9 cellular contexts compared by ENCODE assay signal in the genomic region with DNA sequence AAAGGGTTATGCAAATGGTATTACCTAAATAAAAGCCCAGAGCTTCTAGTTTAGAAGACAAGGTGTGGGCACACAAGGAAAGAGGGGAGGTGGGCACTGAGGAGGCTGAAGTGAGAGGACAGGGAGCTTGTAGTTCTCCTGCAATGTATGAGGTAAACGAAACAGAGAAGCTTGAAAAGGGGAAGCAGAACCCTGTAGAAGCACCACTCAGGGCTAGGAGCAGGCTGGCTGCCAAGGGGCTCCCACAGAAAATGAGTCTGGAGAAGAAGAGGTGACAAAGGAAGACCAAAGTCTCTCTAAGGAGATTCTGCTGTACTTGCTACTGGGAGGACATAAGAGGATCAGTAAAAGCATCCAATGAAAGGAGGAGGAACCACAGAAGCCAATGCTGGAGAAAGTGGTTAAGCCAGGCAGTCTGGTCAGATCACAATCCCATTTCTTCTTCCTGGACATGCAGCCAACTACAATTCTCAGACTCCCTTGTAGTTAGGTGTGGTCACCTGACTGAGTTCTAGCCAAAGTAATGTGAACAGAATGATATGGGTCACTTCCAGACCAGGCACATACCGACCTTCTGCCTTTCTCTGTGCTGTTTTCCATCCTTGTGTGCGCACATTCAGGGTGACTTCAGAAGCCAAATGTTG.
DNase-seq lines count a peak whose midpoint lies in the region; ATAC-seq and TF ChIP-seq lines count a peak whose summit lies in the region.
"Had no signal": no experiment of that assay in that cellular context is flagged by ENCODE, and none has a peak within 500 bp of the region (broad histone marks: within the 10 kb centered on the region; RNA-seq: fewer than 3 reads in every experiment).

No MANE protein-coding gene starts in this region.

- ATAC-seq in upper lobe of right lung (peak; percentile 81), HG03520 (IDR thresholded peaks at IDR 0.05; ENCODE audit: unreplicated experiment) (no peak)

- H3K27ac ChIP-seq in breast epithelium: peak overlapping the region; percentile 78 to 81
- no peak overlapping the region for H3K27ac ChIP-seq in mammary epithelial cell (ENCODE audit: insufficient read depth, low read depth, low read length)
- H3K27ac ChIP-seq in esophagus squamous epithelium: peak overlapping the region in 3 of 4 donors; percentile 51 to 71 (median 66)
- H3K27ac ChIP-seq in upper lobe of right lung: no peak overlapping the region

- CTCF ChIA-PET in mammary epithelial cell (lab: Charles Lee; ENCODE audit: low non-redundant PET): no interaction called here

- intact Hi-C loops in breast epithelium (cut with DNase I; ENCODE audit: low total_unique reads) (no loop called here), mammary epithelial cell (cut with micrococcal nuclease) (no loop called here), esophagus squamous epithelium (cut with DNase I) (no loop called here), upper lobe of right lung (cut with DNase I) (no loop called here)

- TF ChIP-seq POLR2A in breast epithelium (IDR thresholded peaks at IDR 0.05) (no peak), esophagus squamous epithelium (IDR thresholded peaks at IDR 0.05) (no peak)

- H3K9me3 ChIP-seq in breast epithelium: no peaks in the 10 kb centered on the region
- no peaks in the 10 kb centered on the region for H3K9me3 ChIP-seq in mammary epithelial cell (replicated peaks; ENCODE audit: insufficient read depth, low read length)
- H3K9me3 ChIP-seq in esophagus squamous epithelium: no peaks in the 10 kb centered on the region
- H3K9me3 ChIP-seq in upper lobe of right lung: no peaks in the 10 kb centered on the region

- no peaks in the 10 kb centered on the region for H3K36me3 ChIP-seq in breast epithelium
- H3K36me3 ChIP-seq in mammary epithelial cell (ENCODE audit: insufficient read depth, low read length): no peaks in the 10 kb centered on the region
- no peaks in the 10 kb centered on the region for H3K36me3 ChIP-seq in esophagus squamous epithelium
- H3K36me3 ChIP-seq in upper lobe of right lung: no peaks in the 10 kb centered on the region

- H3K4me3 ChIP-seq in breast epithelium: no peak overlapping the region
- no peak overlapping the region for H3K4me3 ChIP-seq in mammary epithelial cell (replicated peaks in 1 of 3; ENCODE audit: insufficient read depth in 1 of 3, low read depth in 2 of 3, low read length in 3 of 3)
- no peak overlapping the region for H3K4me3 ChIP-seq in esophagus squamous epithelium
- H3K4me3 ChIP-seq in upper lobe of right lung: no peak overlapping the region

- no TSS peak for BruUV-seq in mammary epithelial cell (replicated peaks; lab: Mats Ljungman, UMichigan)

- no peaks in the 10 kb centered on the region for H3K79me2 ChIP-seq in mammary epithelial cell (ENCODE audit: insufficient read depth, low read length)

- in situ Hi-C loops in mammary epithelial cell (cut with MboI; ENCODE audit: low sequenced_read_pairs in 2 of 2): no loop called here

- dilution Hi-C loops in mammary epithelial cell (cut with HindIII; ENCODE audit: low sequenced_read_pairs): no loop called here

- peaks cover 0 to 18% of the 10 kb centered on the region in 2 donors for H3K4me1 ChIP-seq in breast epithelium
- H3K4me1 ChIP-seq in mammary epithelial cell (ENCODE audit: insufficient read depth, low read length): peaks cover 18% of the 10 kb centered on the region
- H3K4me1 ChIP-seq in esophagus squamous epithelium: peaks cover 21 to 62% (median 29%) of the 10 kb centered on the region in 3 donors
- no peaks in the 10 kb centered on the region for H3K4me1 ChIP-seq in upper lobe of right lung

- no peaks in the 10 kb centered on the region for H3K27me3 ChIP-seq in breast epithelium
- H3K27me3 ChIP-seq in mammary epithelial cell (ENCODE audit: insufficient read depth, low read length): peaks cover 1% of the 10 kb centered on the region
- no peaks in the 10 kb centered on the region for H3K27me3 ChIP-seq in esophagus squamous epithelium
- no peaks in the 10 kb centered on the region for H3K27me3 ChIP-seq in upper lobe of right lung

- no peak overlapping the region for H3K9ac ChIP-seq in mammary epithelial cell (ENCODE audit: insufficient read depth, low read length)

- no peak overlapping the region for H3K4me2 ChIP-seq in mammary epithelial cell (ENCODE audit: insufficient read depth, low read depth, low read length)

- no peaks in the 10 kb centered on the region for H4K20me1 ChIP-seq in mammary epithelial cell (ENCODE audit: insufficient read depth, low read length)

- TF ChIP-seq CTCF in breast epithelium (IDR thresholded peaks at IDR 0.05): no peak
- no peak for TF ChIP-seq CTCF in mammary epithelial cell (conservative IDR thresholded peaks at IDR 0.05 in 1 of 2, IDR thresholded peaks at IDR 0.05 in 1 of 2; ENCODE audit: extremely low read depth in 1 of 2, insufficient read depth in 1 of 2, low read depth in 1 of 2, low read length in 2 of 2)
- TF ChIP-seq CTCF in esophagus squamous epithelium (IDR thresholded peaks at IDR 0.05): no peak
- TF ChIP-seq CTCF in upper lobe of right lung (IDR thresholded peaks at IDR 0.05): no peak

- no peak overlapping the region for H2AFZ ChIP-seq in mammary epithelial cell (ENCODE audit: low read depth, low read length)

- DNase-seq in breast epithelium (ENCODE audit: low spot score in 2 of 2): peak in 1 of 2 donors; percentile 59
- DNase-seq in mammary epithelial cell: no peak
- peak; percentile 2 for DNase-seq in NAMALWA (ENCODE audit: low spot score)
- no peak for DNase-seq in esophagus squamous epithelium (lab: John Stamatoyannopoulos, UW)
- DNase-seq in upper lobe of right lung: peak; percentile 72
- DNase-seq in dermis blood vessel endothelial cell: no peak
- no peak for DNase-seq in NCI-H1694 (lab: John Stamatoyannopoulos, UW)
- DNase-seq: activated T-cell treated with anti-CD3 and anti-CD28 coated beads, Interleukin-2, amount 50 U/mL, for 24 hours had no signal

- 88% methylated on average over 3 of the region's 3 CpGs for WGBS in mammary epithelial cell (ENCODE audit: low coverage, missing lambda C conversion rate)
- WGBS in esophagus squamous epithelium, 2 donors: 59 to 81% methylated on average over 3 of the region's 3 CpGs

Comparison
In these comparisons a context has a peak if more than half of its experiments do, and no peak if none do; other contexts are left out.
1. H3K27ac ChIP-seq: peak in breast epithelium (2 of 2) and esophagus squamous epithelium (3 of 4); none in mammary epithelial cell (single experiment) and upper lobe of right lung (single experiment).
2. DNase-seq: peak in NAMALWA (single experiment) and upper lobe of right lung (single experiment); none in mammary epithelial cell (single experiment), esophagus squamous epithelium (single experiment), dermis blood vessel endothelial cell (single experiment) and NCI-H1694 (single experiment).